ENCODE assay signal across 31 cellular contexts in the genomic region with DNA sequence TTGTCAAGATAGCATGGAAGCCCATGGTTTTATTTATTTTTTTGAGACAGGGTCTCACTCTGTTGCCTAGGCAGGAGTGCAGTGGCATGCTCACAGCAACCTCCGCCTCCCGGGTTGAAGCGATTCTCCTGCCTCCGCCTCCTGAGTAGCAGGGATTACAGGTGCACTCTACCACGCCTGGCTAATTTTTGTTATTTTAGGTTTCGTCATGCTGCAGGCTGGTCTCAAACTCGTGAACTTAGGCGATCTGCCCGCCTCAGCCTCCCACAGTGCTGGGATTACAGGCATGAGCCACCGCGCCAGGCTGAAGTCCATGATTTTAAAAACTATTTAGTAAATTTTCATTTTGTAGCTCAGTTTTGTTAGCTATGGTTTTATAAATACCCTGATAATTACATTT. TPM values are rescaled to one million over a fixed set of nuclear protein-coding genes. Genes with fewer than 3 reads are reported as not detected.
"Had no signal": no experiment of that assay in that cellular context is flagged by ENCODE, and none has a peak within 500 bp of the region (broad histone marks: within the 10 kb centered on the region; RNA-seq: fewer than 3 reads in every experiment).

No MANE protein-coding gene starts in this region.

- ATAC-seq: activated naive CD4-positive, alpha-beta T cell treated with anti-CD3 and anti-CD28 coated beads, Interleukin-2, amount 50 U/mL, for 72 hours; activated naive CD8-positive, alpha-beta T cell treated with anti-CD3 and anti-CD28 coated beads, Interleukin-2, amount 50 U/mL, for 24 hours; activated T-cell treated with anti-CD3 and anti-CD28 coated beads, Interleukin-2, amount 50 U/mL, for 4 hours; activated T-cell treated with anti-CD3 and anti-CD28 coated beads, Interleukin-2, amount 50 U/mL, for 72 hours; activated T-helper 17 cell treated with anti-CD3 and anti-CD28 coated beads, Interleukin-2, amount 50 U/mL, for 72 hours; body of pancreas had no signal

- H3K27me3 ChIP-seq: adrenal gland, ascending aorta, body of pancreas, brain microvascular endothelial cell, breast epithelium, cardiac muscle cell had no signal

- DNase-seq: activated effector memory CD4-positive, alpha-beta T cell treated with anti-CD3 and anti-CD28 coated beads, Interleukin-2, amount 50 U/mL, for 16 hours; activated effector memory CD4-positive, alpha-beta T cell treated with Interleukin-2 at 50 U/mL for 16 hours; activated gamma-delta T cell; activated gamma-delta T cell treated with Interleukin-2 at 50 U/mL for 16 hours; activated naive CD4-positive, alpha-beta T cell; activated naive CD4-positive, alpha-beta T cell treated with anti-CD3 and anti-CD28 coated beads for 36 hours; activated naive CD4-positive, alpha-beta T cell treated with anti-CD3 and anti-CD28 coated beads, Interleukin-2, amount 10 ng/mL, durations not matched to agents 7 days and 5 days; activated naive CD4-positive, alpha-beta T cell treated with anti-CD3 and anti-CD28 coated beads, Interleukin-2, amount 50 U/mL, for 16 hours; activated naive CD4-positive, alpha-beta T cell treated with Interleukin-2 at 50 U/mL for 16 hours; activated naive CD8-positive, alpha-beta T cell treated with anti-CD3 and anti-CD28 coated beads for 36 hours; activated naive CD8-positive, alpha-beta T cell treated with anti-CD3 and anti-CD28 coated beads, Interleukin-2, amount 10 ng/mL, durations not matched to agents 7 days and 5 days; activated naive CD8-positive, alpha-beta T cell treated with anti-CD3 and anti-CD28 coated beads, Interleukin-2, amount 50 U/mL, for 24 hours; activated T-cell treated with anti-CD3 and anti-CD28 coated beads, Interleukin-2, amount 50 U/mL, for 1 hour; activated T-cell treated with anti-CD3 and anti-CD28 coated beads, Interleukin-2, amount 50 U/mL, for 24 hours; activated T-cell treated with anti-CD3 and anti-CD28 coated beads, Interleukin-2, amount 50 U/mL, for 4 hours; activated T-cell treated with anti-CD3 and anti-CD28 coated beads, Interleukin-2, amount 50 U/mL, for 48 hours; activated T-cell treated with anti-CD3 and anti-CD28 coated beads, Interleukin-2, amount 50 U/mL, for 72 hours; adrenal gland; amniotic stem cell; aorta; body of pancreas; central memory CD4-positive, alpha-beta T cell; cerebellar nuclear complex had no signal

- FAIRE-seq: astrocyte, bronchial epithelial cell had no signal

- H3K27ac ChIP-seq: adrenal gland, ascending aorta, body of pancreas, brain microvascular endothelial cell, breast epithelium, cardiac muscle cell had no signal

RNA-seq across cellular contexts. Expression of a gene that starts 38.3 kb away (rescaled TPM):
- total RNA-seq: activated naive CD8-positive, alpha-beta T cell treated with anti-CD3 and anti-CD28 coated beads for 36 hours; ascending aorta; bronchial epithelial cell had no signal
